ENCODE assay signal across 20 cellular contexts in the genomic region with DNA sequence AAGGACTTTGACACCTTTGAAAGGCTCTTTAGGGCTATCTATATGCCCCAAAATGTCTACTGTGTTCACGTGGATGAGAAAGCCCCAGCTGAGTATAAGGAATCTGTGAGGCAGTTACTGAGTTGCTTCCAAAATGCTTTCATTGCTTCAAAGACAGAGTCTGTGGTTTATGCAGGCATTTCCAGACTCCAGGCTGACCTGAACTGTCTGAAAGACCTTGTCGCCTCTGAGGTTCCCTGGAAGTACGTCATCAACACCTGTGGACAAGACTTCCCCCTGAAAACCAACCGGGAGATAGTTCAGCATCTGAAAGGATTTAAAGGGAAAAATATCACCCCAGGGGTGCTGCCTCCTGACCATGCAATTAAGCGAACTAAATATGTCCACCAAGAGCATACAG.
DNase-seq lines count a peak whose midpoint lies in the region; ATAC-seq and TF ChIP-seq lines count a peak whose summit lies in the region.
"Had no signal": no experiment of that assay in that cellular context is flagged by ENCODE, and none has a peak within 500 bp of the region (broad histone marks: within the 10 kb centered on the region; RNA-seq: fewer than 3 reads in every experiment).

No MANE protein-coding gene starts in this region.

- H3K9me2 ChIP-seq in MM.1S (replicated peaks; ENCODE audit: insufficient read depth, low read length): no peaks in the 10 kb centered on the region

- H3F3A ChIP-seq in smooth muscle cell (ENCODE audit: low read depth): no peaks in the 10 kb centered on the region
- no peaks in the 10 kb centered on the region for H3F3A ChIP-seq in MM.1S (ENCODE audit: insufficient read depth, low read length)

- in situ Hi-C loops in ACHN (cut with HindIII; ENCODE audit: low pct_ligation_motif_present, low pct_unique_long_range_greater_than_20kb, low sequenced_read_pairs): no loop called here

- H3K4me3 ChIP-seq in HUES48 (ENCODE audit: low read depth, low read length) (peak overlapping the region; percentile 59), iPS-15b (ENCODE audit: low read depth, low read length) (peak overlapping the region; percentile 66), smooth muscle cell (no peak overlapping the region), MM.1S (ENCODE audit: low read length) (no peak overlapping the region), left lung (no peak overlapping the region)
- H3K4me3 ChIP-seq: MG63, skin epidermis, tibial nerve had no signal

- intact Hi-C loops in left lung (cut with DNase I): no loop called here

- H3K27me3 ChIP-seq in HUES48 (ENCODE audit: control insufficient read depth, insufficient read depth, low read length) (no peaks in the 10 kb centered on the region), iPS-15b (ENCODE audit: control insufficient read depth, insufficient read depth, low read length) (no peaks in the 10 kb centered on the region), smooth muscle cell (ENCODE audit: low read depth) (peaks cover 35% of the 10 kb centered on the region), MM.1S (replicated peaks; ENCODE audit: insufficient read depth, low read length) (no peaks in the 10 kb centered on the region), left lung (no peaks in the 10 kb centered on the region)
- H3K27me3 ChIP-seq: ascending aorta, MG63, tibial nerve had no signal

- no peaks in the 10 kb centered on the region for H4K20me1 ChIP-seq in smooth muscle cell (ENCODE audit: low read depth)
- H4K20me1 ChIP-seq in MM.1S (ENCODE audit: insufficient read depth, low read length): no peaks in the 10 kb centered on the region

- WGBS in smooth muscle cell (ENCODE audit: low lambda C conversion rate): 8% methylated on average over 5 of the region's 5 CpGs

- peak; percentile 62 for DNase-seq in cerebellar cortex (ENCODE audit: low spot score)
- DNase-seq in smooth muscle cell (lab: John Stamatoyannopoulos, UW; ENCODE audit: unreplicated experiment): no peak
- DNase-seq in MM.1S: no peak
- no peak for DNase-seq in ACHN
- DNase-seq in left lung: no peak
- DNase-seq: activated CD4-positive, alpha-beta T cell treated with anti-CD3 and anti-CD28 coated beads for 36 hours; activated naive CD4-positive, alpha-beta T cell treated with anti-CD3 and anti-CD28 coated beads, Interleukin-2, amount 50 U/mL, for 16 hours; activated T-cell treated with anti-CD3 and anti-CD28 coated beads, Interleukin-2, amount 50 U/mL, for 48 hours; MG63; NCI-H146; NCI-H2171 treated with DMSO at 0.1 percent for 48 hours; stimulated activated CD4-positive, alpha-beta T cell treated with anti-CD3 and anti-CD28 coated beads, Interleukin-4, amount 100 ng/mL, for 1 hour; stimulated activated naive CD8-positive, alpha-beta T cell treated with anti-CD3 and anti-CD28 coated beads, Interleukin-15, amount 100 ng/mL, for 72 hours had no signal

- H3K9me3 ChIP-seq in HUES48 (ENCODE audit: control insufficient read depth, insufficient read depth, low read length) (no peaks in the 10 kb centered on the region), iPS-15b (ENCODE audit: control insufficient read depth, insufficient read depth, low read length) (no peaks in the 10 kb centered on the region), smooth muscle cell (replicated peaks; ENCODE audit: low read depth) (no peaks in the 10 kb centered on the region), MM.1S (replicated peaks; ENCODE audit: insufficient read depth, low read length) (no peaks in the 10 kb centered on the region), left lung (no peaks in the 10 kb centered on the region)
- H3K9me3 ChIP-seq: ascending aorta, MG63, tibial nerve had no signal

- H3K79me2 ChIP-seq in smooth muscle cell (ENCODE audit: low read depth): no peaks in the 10 kb centered on the region
- no peaks in the 10 kb centered on the region for H3K79me2 ChIP-seq in MM.1S (ENCODE audit: low read length)

- ATAC-seq in left lung: no peak
- ATAC-seq: activated CD4-positive, alpha-beta T cell treated with anti-CD3 and anti-CD28 coated beads for 36 hours; natural killer cell treated with Interleukin-12 subunit alpha and Interleukin-12 subunit beta and Interleukin-15 and Interleukin-18, amount 100 ng/mL, for 72 hours; stimulated activated naive CD8-positive, alpha-beta T cell treated with anti-CD3 and anti-CD28 coated beads, Interleukin-15, amount 100 ng/mL, for 72 hours had no signal

- H3K4me1 ChIP-seq in HUES48 (ENCODE audit: control insufficient read depth, insufficient read depth, low read length): peaks cover 61% of the 10 kb centered on the region
- H3K4me1 ChIP-seq in iPS-15b (ENCODE audit: control insufficient read depth, insufficient read depth, low read length): peaks cover 49% of the 10 kb centered on the region
- peaks cover 47% of the 10 kb centered on the region for H3K4me1 ChIP-seq in smooth muscle cell (ENCODE audit: low read depth)
- H3K4me1 ChIP-seq in MM.1S (ENCODE audit: low read length): no peaks in the 10 kb centered on the region
- H3K4me1 ChIP-seq in left lung: peaks cover 0 to 22% of the 10 kb centered on the region in 2 donors
- H3K4me1 ChIP-seq: tibial nerve had no signal

- peak overlapping the region; percentile 94 for H3K27ac ChIP-seq in HUES48 (ENCODE audit: low read depth, low read length)
- H3K27ac ChIP-seq in smooth muscle cell (ENCODE audit: low read depth): peak overlapping the region; percentile 25
- no peak overlapping the region for H3K27ac ChIP-seq in MM.1S (ENCODE audit: low read length)
- H3K27ac ChIP-seq in left lung: no peak overlapping the region
- H3K27ac ChIP-seq: ascending aorta, HL-60, skin epidermis, tibial nerve had no signal

- H3K9ac ChIP-seq in HUES48 (ENCODE audit: low read depth, low read length) (peak overlapping the region; percentile 9; the same call in 1 of the 2 replicates), iPS-15b (ENCODE audit: low read depth, low read length) (peak overlapping the region; percentile 26), smooth muscle cell (ENCODE audit: low read depth) (no peak overlapping the region), MM.1S (ENCODE audit: low read length) (no peak overlapping the region)

- TF ChIP-seq CTCF in smooth muscle cell (IDR thresholded peaks at IDR 0.05; ENCODE audit: borderline replicate concordance, insufficient read depth, poor library complexity, severe bottlenecking) (no peak), MM.1S (IDR thresholded peaks at IDR 0.05; ENCODE audit: low read length) (no peak), left lung (IDR thresholded peaks at IDR 0.05) (no peak)

- H3K36me3 ChIP-seq in HUES48 (ENCODE audit: control insufficient read depth, insufficient read depth, low read length) (no peaks in the 10 kb centered on the region; the same call in 1 of the 2 replicates), iPS-15b (ENCODE audit: control insufficient read depth, insufficient read depth, low read length) (no peaks in the 10 kb centered on the region), smooth muscle cell (ENCODE audit: low read depth) (no peaks in the 10 kb centered on the region), MM.1S (replicated peaks; ENCODE audit: insufficient read depth, low read length) (no peaks in the 10 kb centered on the region), left lung (no peaks in the 10 kb centered on the region)
- H3K36me3 ChIP-seq: ascending aorta, MG63, tibial nerve had no signal

- H3K4me2 ChIP-seq in smooth muscle cell (peak overlapping the region; percentile 70), MM.1S (ENCODE audit: low read depth, low read length) (no peak overlapping the region)

- H2AFZ ChIP-seq in smooth muscle cell (ENCODE audit: low read depth) (no peak overlapping the region), MM.1S (ENCODE audit: low read length) (no peak overlapping the region)

Comparison
In these comparisons a context has a peak if more than half of its experiments do, and no peak if none do; other contexts are left out.
1. H3K27ac ChIP-seq: peak in HUES48 (single experiment) and smooth muscle cell (single experiment); none in MM.1S (single experiment) and left lung (0 of 2).
2. H3K4me3 ChIP-seq: peak in HUES48 (single experiment) and iPS-15b (single experiment); none in smooth muscle cell (single experiment), MM.1S (single experiment) and left lung (0 of 2).
3. H3K9ac ChIP-seq: peak in HUES48 (single experiment) and iPS-15b (single experiment); none in smooth muscle cell (single experiment) and MM.1S (single experiment).